ENCODE assay signal across 1 cellular context in genomic region chr20:3168079-3168828, GRCh38.
TF ChIP-seq lines count a peak whose summit lies in the region.

No MANE protein-coding gene starts in this region.

TF ChIP-seq in HepG2, 621 proteins besides CTCF, POLR2A, EP300 and RAD21 (continued from another document and continues in another):
- peak; percentile 72 for TF ChIP-seq ZNF407 (CRISPR knock-in tag; IDR thresholded peaks at IDR 0.05; ENCODE audit: not compliant biosample characterization)
- peak; percentile 49; the same call in 1 of the 2 replicates for TF ChIP-seq FOSL2 (CRISPR knock-in tag; IDR thresholded peaks at IDR 0.05)
- TF ChIP-seq RBAK (CRISPR knock-in tag; IDR thresholded peaks at IDR 0.05), result no peak
- TF ChIP-seq JUN (CRISPR knock-in tag; IDR thresholded peaks at IDR 0.05), result no peak
- no peak for TF ChIP-seq ELF4 (CRISPR knock-in tag; IDR thresholded peaks at IDR 0.05; ENCODE audit: borderline replicate concordance)
- peak; percentile 20 for TF ChIP-seq ZNF362 (CRISPR knock-in tag; IDR thresholded peaks at IDR 0.05; ENCODE audit: borderline replicate concordance)
- TF ChIP-seq ELF3 (CRISPR knock-in tag; IDR thresholded peaks at IDR 0.05), result peak; percentile 80
- no peak for TF ChIP-seq ZXDC (CRISPR knock-in tag; IDR thresholded peaks at IDR 0.05)
- peak; percentile 31 for TF ChIP-seq ISL2 (CRISPR knock-in tag; IDR thresholded peaks at IDR 0.05)
- TF ChIP-seq ATF3 (CRISPR knock-in tag; IDR thresholded peaks at IDR 0.05), result no peak; the same call in 1 of the 2 replicates
- no peak for TF ChIP-seq ZFP1 (CRISPR knock-in tag; IDR thresholded peaks at IDR 0.05)
- TF ChIP-seq FOXO1 (CRISPR knock-in tag; IDR thresholded peaks at IDR 0.05), result no peak; the same call in 1 of the 2 replicates
- no peak for TF ChIP-seq MAFK (conservative IDR thresholded peaks at IDR 0.05 in 1 of 2, IDR thresholded peaks at IDR 0.05 in 1 of 2; ENCODE audit: low read length in 2 of 2)
- TF ChIP-seq ZNF530 (CRISPR knock-in tag; IDR thresholded peaks at IDR 0.05; ENCODE audit: low read depth), result no peak
- peak; percentile 65; the same call in 1 of the 2 replicates for TF ChIP-seq KMT2A (CRISPR knock-in tag; IDR thresholded peaks at IDR 0.05)
- TF ChIP-seq CAMTA2 (CRISPR knock-in tag; IDR thresholded peaks at IDR 0.05; ENCODE audit: borderline replicate concordance), result 0 out of 2 replicates have a peak, but pooled peaks have one; percentile 36
- 0 out of 2 replicates have a peak, but pooled peaks have one; percentile 1 for TF ChIP-seq ZNF143 (CRISPR knock-in tag; IDR thresholded peaks at IDR 0.05)
- peak; percentile 85; the same call in 1 of the 2 replicates for TF ChIP-seq SP140L (CRISPR knock-in tag; IDR thresholded peaks at IDR 0.05; ENCODE audit: borderline replicate concordance)
- TF ChIP-seq KIAA2018 (CRISPR knock-in tag; IDR thresholded peaks at IDR 0.05; ENCODE audit: borderline replicate concordance), result no peak
- TF ChIP-seq BRF2 (CRISPR knock-in tag; IDR thresholded peaks at IDR 0.05), result no peak
- peak; percentile 37; the same call in 1 of the 2 replicates for TF ChIP-seq YEATS2 (CRISPR knock-in tag; IDR thresholded peaks at IDR 0.05; ENCODE audit: borderline replicate concordance)
- TF ChIP-seq ZNF674 (CRISPR knock-in tag; IDR thresholded peaks at IDR 0.05; ENCODE audit: low read depth), result no peak
- 0 out of 2 replicates have a peak, but pooled peaks have one; percentile 43 for TF ChIP-seq RFXANK (CRISPR knock-in tag; IDR thresholded peaks at IDR 0.05)
- TF ChIP-seq MBD4 (IDR thresholded peaks at IDR 0.05; ENCODE audit: borderline replicate concordance, low read length), result no peak
- peak; percentile 56; the same call in 1 of the 2 replicates for TF ChIP-seq ZNF768 (CRISPR knock-in tag; IDR thresholded peaks at IDR 0.05)
- TF ChIP-seq TFDP2 (CRISPR knock-in tag; IDR thresholded peaks at IDR 0.05), result no peak
- peak; percentile 77; the same call in 1 of the 2 replicates for TF ChIP-seq MYPOP (CRISPR knock-in tag; IDR thresholded peaks at IDR 0.05)
- TF ChIP-seq ZNF614 (CRISPR knock-in tag; IDR thresholded peaks at IDR 0.05; ENCODE audit: borderline replicate concordance), result peak; percentile 86; the same call in 1 of the 2 replicates
- TF ChIP-seq MAZ (IDR thresholded peaks at IDR 0.05; ENCODE audit: borderline replicate concordance, low read depth, low read length), result peak; percentile 96
- peak; percentile 91 for TF ChIP-seq MAZ (CRISPR knock-in tag; IDR thresholded peaks at IDR 0.05; ENCODE audit: low read depth)
- TF ChIP-seq FOSL1 (CRISPR knock-in tag; IDR thresholded peaks at IDR 0.05; ENCODE audit: borderline replicate concordance), result no peak
- TF ChIP-seq ZNF121 (CRISPR knock-in tag; IDR thresholded peaks at IDR 0.05), result peak; percentile 76
